1 cellular context compared by ENCODE assay signal in genomic region chr16:1548727-1549126, GRCh38.
TF ChIP-seq lines count a peak whose summit lies in the region.

No MANE protein-coding gene starts in this region.

TF ChIP-seq in H1, 55 proteins besides CTCF, POLR2A, EP300 and RAD21:
- TF ChIP-seq USF2 (IDR thresholded peaks at IDR 0.05; ENCODE audit: low read length) (no peak), KDM5A (IDR thresholded peaks at IDR 0.05; ENCODE audit: low read length) (no peak), BCL11A (IDR thresholded peaks at IDR 0.05; ENCODE audit: low read depth in 2 of 2, low read length in 2 of 2) (no peak), SP1 (IDR thresholded peaks at IDR 0.05; ENCODE audit: low read depth, low read length) (no peak), JUN (IDR thresholded peaks at IDR 0.05; ENCODE audit: low read depth, low read length) (no peak), NRF1 (IDR thresholded peaks at IDR 0.05; ENCODE audit: low read depth, low read length) (no peak)
TF ChIP-seq in H1: peak in this region for 0.
